In the genomic region with DNA sequence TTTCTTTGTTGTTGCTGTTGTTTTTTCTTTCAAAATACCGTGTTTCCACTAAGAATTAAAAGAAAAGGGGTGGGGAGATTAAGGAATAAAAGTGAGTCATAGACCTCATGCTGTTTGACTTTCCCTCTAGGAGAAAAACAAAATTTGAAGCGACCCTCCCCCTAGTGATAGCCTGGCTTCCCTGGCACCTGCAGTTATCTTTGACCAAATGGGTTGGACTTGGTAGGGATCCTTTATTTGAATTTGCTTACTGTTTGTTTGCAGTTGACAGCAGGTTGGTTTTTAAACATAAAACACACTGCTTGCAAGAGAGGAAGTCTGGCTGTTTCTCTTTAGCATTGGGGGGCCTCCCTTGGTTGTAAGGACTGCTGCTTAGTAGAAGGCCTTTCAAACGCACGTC, we compare ENCODE assay signal across 18 cellular contexts. TPM values are rescaled to one million over a fixed set of nuclear protein-coding genes. Genes with fewer than 3 reads are reported as not detected.
"Had no signal": no experiment of that assay in that cellular context is flagged by ENCODE, and none has a peak within 500 bp of the region (broad histone marks: within the 10 kb centered on the region; RNA-seq: fewer than 3 reads in every experiment).

No MANE protein-coding gene starts in this region.

- H3K9me3 ChIP-seq: body of pancreas, lower lobe of right lung had no signal

- DNase-seq: activated B cell treated with CpG ODN at 0.5 μM for 24 hours; activated CD4-positive, alpha-beta T cell treated with anti-CD3 and anti-CD28 coated beads for 48 hours; activated CD8-positive, alpha-beta memory T cell treated with anti-CD3 and anti-CD28 coated beads, Interleukin-2, amount 50 U/mL, for 4 hours; activated CD8-positive, alpha-beta T cell treated with anti-CD3 and anti-CD28 coated beads, Interleukin-2, amount 10 ng/mL, durations not matched to agents 7 days and 5 days; activated gamma-delta T cell; activated T-cell treated with anti-CD3 and anti-CD28 coated beads, Interleukin-2, amount 50 U/mL, for 48 hours; amniotic stem cell; body of pancreas; central memory CD4-positive, alpha-beta T cell; cortex of kidney; effector CD8-positive, alpha-beta T cell; foreskin keratinocyte; left colon; lower lobe of right lung; T-helper 2 cell had no signal

- H3K27ac ChIP-seq: body of pancreas, foreskin keratinocyte, lower lobe of right lung, parathyroid adenoma had no signal

- H3K9ac ChIP-seq: parathyroid adenoma had no signal

- H3K36me3 ChIP-seq: lower lobe of right lung had no signal

- ATAC-seq: activated CD8-positive, alpha-beta T cell treated with anti-CD3 and anti-CD28 coated beads, Interleukin-2, amount 10 ng/mL, durations not matched to agents 7 days and 5 days; body of pancreas; foreskin keratinocyte; left colon; lower lobe of right lung; stimulated activated effector memory CD8-positive, alpha-beta T cell treated with anti-CD3 and anti-CD28 coated beads, Interleukin-12 subunit alpha, Interleukin-12 subunit beta, amount 100 ng/mL, for 72 hours had no signal

- H3K4me3 ChIP-seq: body of pancreas, lower lobe of right lung had no signal

- H3K4me1 ChIP-seq: foreskin keratinocyte, parathyroid adenoma had no signal

RNA-seq across cellular contexts. Expression of gene OTX2, which starts 14.0 kb away (rescaled TPM):
- total RNA-seq: activated B cell treated with CpG ODN at 0.5 μM for 24 hours; activated CD8-positive, alpha-beta T cell treated with anti-CD3 and anti-CD28 coated beads, Interleukin-2, amount 10 ng/mL, durations not matched to agents 7 days and 5 days; body of pancreas; foreskin keratinocyte; left colon; lower lobe of right lung; urinary bladder had no signal
